ENCODE assay signal across 8 cellular contexts in the genomic region with DNA sequence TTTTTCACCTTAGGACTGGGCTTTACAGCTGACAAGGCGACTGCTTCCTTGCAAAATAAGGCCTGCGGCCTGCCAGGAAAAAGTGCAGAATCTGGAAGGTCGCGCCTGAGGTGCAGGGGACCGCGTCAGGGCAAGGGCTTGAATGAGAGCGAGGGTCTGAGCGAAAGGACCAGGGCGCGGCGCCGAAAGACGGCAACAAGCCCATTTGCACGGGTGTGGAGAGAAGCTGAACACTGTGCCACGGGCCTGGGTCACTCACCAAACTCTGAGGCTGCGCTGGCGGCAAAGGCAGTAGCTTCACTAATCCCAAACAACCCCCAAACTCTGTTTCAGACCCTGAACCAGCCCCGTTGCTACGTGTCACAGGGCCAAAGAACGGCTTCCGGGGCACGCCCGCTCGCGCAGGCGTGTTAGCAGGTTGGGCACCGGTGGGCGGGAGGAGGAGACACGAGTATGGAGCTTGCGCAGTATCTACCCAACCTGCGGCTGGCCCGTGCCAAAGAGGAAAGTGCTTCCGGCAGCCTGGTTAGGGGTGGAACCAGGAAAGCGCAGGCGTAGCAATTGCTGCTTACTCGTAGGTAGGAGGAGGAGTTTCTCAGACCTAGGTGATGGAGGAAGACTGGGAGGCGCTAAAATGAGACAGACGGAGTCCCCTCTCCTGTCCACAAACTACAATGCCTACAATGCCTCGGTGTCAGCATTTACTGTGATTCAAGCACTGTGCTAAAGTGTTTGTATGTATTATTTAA. TPM values are rescaled to one million over a fixed set of nuclear protein-coding genes. Genes with fewer than 3 reads are reported as not detected.
DNase-seq lines count a peak whose midpoint lies in the region; ATAC-seq and TF ChIP-seq lines count a peak whose summit lies in the region.

A gene (plus strand): TSS at position 598 of the 749 bp plus-strand sequence.
A gene (minus strand): TSS at position 384 of the 749 bp plus-strand sequence. CDS start 704 bp downstream, outside the sequence.

- ATAC-seq in HG02642 (IDR thresholded peaks at IDR 0.05; ENCODE audit: poor library complexity, unreplicated experiment) (peak; percentile 100), thoracic aorta (ENCODE audit: insufficient number of reproducible peaks, low FRiP score, low read depth) (peak; percentile 89)

- peak within 1 kb of the TSS; percentile 79 for H3K27ac Mint-ChIP-seq in activated naive CD8-positive, alpha-beta T cell treated with anti-CD3 and anti-CD28 coated beads for 36 hours

- peak; percentile 69 for TF ChIP-seq POLR2A in GM10847 (IDR thresholded peaks at IDR 0.05; ENCODE audit: extremely low read depth, insufficient read length)

- peaks cover 6% of the 10 kb centered on the region for H3K36me3 Mint-ChIP-seq in activated naive CD8-positive, alpha-beta T cell treated with anti-CD3 and anti-CD28 coated beads for 36 hours

- peak within 1 kb of the TSS; percentile 92 for H3K27ac ChIP-seq in osteoblast (ENCODE audit: low read depth, low read length)
- H3K27ac ChIP-seq in thoracic aorta: peak within 1 kb of the TSS; percentile 32 to 55

- peak within 1 kb of the TSS; percentile 80 for H2AFZ ChIP-seq in osteoblast (ENCODE audit: low read length)

- H3K27me3 ChIP-seq in osteoblast (ENCODE audit: insufficient read depth, low read length): no peaks in the 10 kb centered on the region
- H3K27me3 ChIP-seq in thoracic aorta (replicated peaks; ENCODE audit: insufficient read depth): no peaks in the 10 kb centered on the region

- H3K9me3 Mint-ChIP-seq in activated naive CD8-positive, alpha-beta T cell treated with anti-CD3 and anti-CD28 coated beads for 36 hours: peaks cover 1% of the 10 kb centered on the region

- intact Hi-C loops in head of caudate nucleus (cut with DNase I): no loop called here

- no peaks in the 10 kb centered on the region for H3K27me3 Mint-ChIP-seq in activated naive CD8-positive, alpha-beta T cell treated with anti-CD3 and anti-CD28 coated beads for 36 hours

- peaks cover 35% of the 10 kb centered on the region for H3K4me1 Mint-ChIP-seq in activated naive CD8-positive, alpha-beta T cell treated with anti-CD3 and anti-CD28 coated beads for 36 hours

- H4K20me1 ChIP-seq in osteoblast (ENCODE audit: insufficient read depth, low read length): peaks cover 24% of the 10 kb centered on the region

- H3K36me3 ChIP-seq in osteoblast (ENCODE audit: insufficient read depth, low read length): peaks cover 28% of the 10 kb centered on the region
- no peaks in the 10 kb centered on the region for H3K36me3 ChIP-seq in thoracic aorta

- H3K79me2 ChIP-seq in osteoblast (ENCODE audit: insufficient read depth, low read length): peaks cover 49% of the 10 kb centered on the region

- H3K4me2 ChIP-seq in osteoblast (ENCODE audit: insufficient read depth, low read length): peak within 1 kb of the TSS; percentile 85

- TF ChIP-seq CTCF in osteoblast (IDR thresholded peaks at IDR 0.05; ENCODE audit: extremely low read depth, low read depth, low read length) (no peak), thoracic aorta (IDR thresholded peaks at IDR 0.05) (no peak)

- H3K4me3 ChIP-seq in osteoblast (ENCODE audit: insufficient read depth, low read length): peak within 1 kb of the TSS; percentile 90
- peak within 1 kb of the TSS; percentile 77 for H3K4me3 ChIP-seq in thoracic aorta

- H3K9me3 ChIP-seq in osteoblast (ENCODE audit: low read depth, low read length) (no peaks in the 10 kb centered on the region), thoracic aorta (no peaks in the 10 kb centered on the region)

- DNase-seq in NCI-H1105 (lab: John Stamatoyannopoulos, UW): peak; percentile 91
- peak; percentile 93 for DNase-seq in SKM-1 (lab: John Stamatoyannopoulos, UW; ENCODE audit: unreplicated experiment)
- DNase-seq in activated naive CD8-positive, alpha-beta T cell treated with anti-CD3 and anti-CD28 coated beads for 36 hours: peak; percentile 96
- DNase-seq in head of caudate nucleus: peak; percentile 86 to 98 (median 94)
- DNase-seq in osteoblast (ENCODE audit: insufficient read length, low spot score, missing footprints): peak; percentile 86
- DNase-seq in thoracic aorta (ENCODE audit: low spot score): peak; percentile 76

- H3K4me3 Mint-ChIP-seq in activated naive CD8-positive, alpha-beta T cell treated with anti-CD3 and anti-CD28 coated beads for 36 hours: peak within 1 kb of the TSS; percentile 92

- peaks cover 35% of the 10 kb centered on the region for H3K4me1 ChIP-seq in osteoblast (ENCODE audit: insufficient read depth, low read length)
- peaks cover 10 to 34% of the 10 kb centered on the region in 2 donors for H3K4me1 ChIP-seq in thoracic aorta (ENCODE audit: control insufficient read depth in 1 of 2, low read depth in 2 of 2)

RNA-seq across cellular contexts. Expression of the first gene that starts in this region (rescaled TPM):
- under 1 TPM; 0.16 to 0.31 TPM for total RNA-seq in activated naive CD8-positive, alpha-beta T cell treated with anti-CD3 and anti-CD28 coated beads for 36 hours
- total RNA-seq in osteoblast (1.5 and 3.6 TPM in 2 replicates), thoracic aorta (under 1 TPM; 0.27 to 0.35 TPM)

RNA-seq across cellular contexts. Expression of the second gene that starts in this region (rescaled TPM):
- 10 to 100 TPM; 38.7 to 39.1 TPM for total RNA-seq in activated naive CD8-positive, alpha-beta T cell treated with anti-CD3 and anti-CD28 coated beads for 36 hours
- total RNA-seq in osteoblast (99.5 and 111 TPM in 2 replicates), thoracic aorta (10 to 100 TPM; 41.2 to 45.4 TPM)

Comparison
In these comparisons a context has a peak if more than half of its experiments do, and no peak if none do; other contexts are left out.
1. Peak in every context shown above with its lines: DNase-seq, ATAC-seq, H3K4me3 ChIP-seq and H3K27ac ChIP-seq.